Comparison of ENCODE assay signal across 1 cellular context in the genomic region with DNA sequence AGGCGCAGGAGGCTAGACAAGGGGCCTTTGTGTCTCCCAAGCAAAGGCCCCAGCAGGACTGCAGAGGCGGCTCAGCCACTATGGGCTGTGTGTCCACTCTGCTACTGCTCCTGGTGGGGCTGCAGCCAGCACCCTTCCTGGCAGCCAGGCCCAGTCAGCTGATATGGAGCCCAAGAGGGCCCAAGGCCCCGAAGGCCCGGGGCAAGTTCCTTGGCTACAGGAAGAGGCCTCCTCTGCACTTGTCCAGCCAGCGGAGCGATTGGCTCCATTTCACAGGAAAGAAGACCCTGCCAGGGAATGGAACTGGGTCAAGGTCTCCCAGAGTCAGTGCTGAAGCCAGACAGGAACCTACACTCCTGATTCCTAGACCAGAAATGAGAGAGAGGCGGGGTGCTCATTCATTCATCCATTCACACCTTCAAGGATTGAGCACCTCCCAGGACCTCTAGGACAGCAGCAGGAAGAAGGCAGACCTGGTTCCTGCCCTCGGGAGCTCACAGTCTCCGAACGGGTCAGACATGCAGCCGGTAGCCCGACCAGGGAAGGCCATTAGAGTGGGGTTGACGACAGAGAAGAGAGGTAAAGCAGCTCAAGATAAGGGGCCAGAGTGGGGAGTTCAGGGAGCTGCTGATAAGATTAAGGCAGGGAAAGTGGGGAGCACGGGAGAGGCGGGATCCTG.
TF ChIP-seq lines count a peak whose summit lies in the region.

No MANE protein-coding gene starts in this region.

TF ChIP-seq in IMR-90, 13 proteins besides CTCF, POLR2A, EP300 and RAD21:
- TF ChIP-seq MAZ (IDR thresholded peaks at IDR 0.05; ENCODE audit: borderline replicate concordance, low read depth, low read length): no peak
- no peak for TF ChIP-seq MAFK (IDR thresholded peaks at IDR 0.05; ENCODE audit: low read depth, low read length)
- no peak for TF ChIP-seq NFE2L2 (IDR thresholded peaks at IDR 0.05; ENCODE audit: low read depth, low read length)
- no peak for TF ChIP-seq MXI1 (IDR thresholded peaks at IDR 0.05; ENCODE audit: borderline replicate concordance, low read depth, low read length)
- TF ChIP-seq CEBPB (IDR thresholded peaks at IDR 0.05; ENCODE audit: low read depth, low read length): no peak
- no peak for TF ChIP-seq ELK1 (IDR thresholded peaks at IDR 0.05; ENCODE audit: borderline replicate concordance, low read depth, low read length)
TF ChIP-seq in IMR-90: peak in this region for 0.
